In genomic region chr11:71171024-71171423, GRCh38 we compare ENCODE assay signal across 15 cellular contexts.
DNase-seq lines count a peak whose midpoint lies in the region; ATAC-seq and TF ChIP-seq lines count a peak whose summit lies in the region.
"Had no signal": no experiment of that assay in that cellular context is flagged by ENCODE, and none has a peak within 500 bp of the region (broad histone marks: within the 10 kb centered on the region; RNA-seq: fewer than 3 reads in every experiment).

No MANE protein-coding gene starts in this region.

- H3K4me3 Mint-ChIP-seq in natural killer cell treated with Interleukin-12 subunit alpha and Interleukin-12 subunit beta and Interleukin-15 and Interleukin-18, amount 100 ng/mL, for 72 hours: no peak overlapping the region
- H3K4me3 Mint-ChIP-seq in natural killer cell: no peak overlapping the region
- no peak overlapping the region for H3K4me3 Mint-ChIP-seq in CD4-positive, alpha-beta memory T cell
- H3K4me3 Mint-ChIP-seq: CD4-positive, CD25-positive, alpha-beta regulatory T cell; GM23338 had no signal

- H3K4me3 ChIP-seq in CD4-positive, alpha-beta memory T cell (ENCODE audit: low read length in 2 of 2): no peak overlapping the region
- H3K4me3 ChIP-seq: GM23338 had no signal

- ATAC-seq in natural killer cell treated with Interleukin-12 subunit alpha and Interleukin-12 subunit beta and Interleukin-15 and Interleukin-18, amount 100 ng/mL, for 72 hours: peak; percentile 33 to 36
- no peak for ATAC-seq in natural killer cell
- no peak for ATAC-seq in left lobe of liver

- DNase-seq in natural killer cell treated with Interleukin-12 subunit alpha and Interleukin-12 subunit beta and Interleukin-15 and Interleukin-18, amount 100 ng/mL, for 72 hours (ENCODE audit: low spot score): no peak
- DNase-seq in natural killer cell (no peak), left lobe of liver (ENCODE audit: low spot score) (peak; percentile 26), retina (peak; percentile 37), occipital lobe (lab: John Stamatoyannopoulos, UW) (no peak)
- DNase-seq in CD4-positive, alpha-beta memory T cell: no peak
- DNase-seq: BE2C; C1 segment of cervical spinal cord; CD4-positive, CD25-positive, alpha-beta regulatory T cell; DMS153; DMS79; GDM1; HCEC 1CT had no signal

- no peaks in the 10 kb centered on the region for H3K36me3 ChIP-seq in CD4-positive, alpha-beta memory T cell (ENCODE audit: insufficient read depth, low read length)
- H3K36me3 ChIP-seq: BE2C had no signal

- H3K4me1 ChIP-seq in CD4-positive, alpha-beta memory T cell (ENCODE audit: insufficient read depth, low read length): no peaks in the 10 kb centered on the region
- H3K4me1 ChIP-seq: BE2C, Caco-2 had no signal

- POLR2A ChIA-PET in CD4-positive, alpha-beta memory T cell (lab: Charles Lee; ENCODE audit: partially characterized antibody): no interaction called here

- no peak overlapping the region for H3K27ac ChIP-seq in CD4-positive, alpha-beta memory T cell (ENCODE audit: low read depth, low read length)

- CTCF ChIA-PET in CD4-positive, alpha-beta memory T cell (lab: Charles Lee; ENCODE audit: partially characterized antibody): no interaction called here

- intact Hi-C loops in natural killer cell (cut with micrococcal nuclease): no loop called here
- intact Hi-C loops in CD4-positive, alpha-beta memory T cell (cut with micrococcal nuclease): no loop called here

- peaks cover 7% of the 10 kb centered on the region in 2 donors for H3K27me3 Mint-ChIP-seq in natural killer cell treated with Interleukin-12 subunit alpha and Interleukin-12 subunit beta and Interleukin-15 and Interleukin-18, amount 100 ng/mL, for 72 hours
- peaks cover 6 to 12% of the 10 kb centered on the region in 2 donors for H3K27me3 Mint-ChIP-seq in natural killer cell (ENCODE audit: low read depth in 2 of 2)
- H3K27me3 Mint-ChIP-seq in CD4-positive, alpha-beta memory T cell: peaks cover 0 to 10% of the 10 kb centered on the region in 2 donors

- no peaks in the 10 kb centered on the region for H3K9me3 ChIP-seq in CD4-positive, alpha-beta memory T cell (ENCODE audit: control insufficient read depth in 1 of 2, low read length in 2 of 2)
- H3K9me3 ChIP-seq: BE2C had no signal

- H3K9me3 Mint-ChIP-seq in natural killer cell treated with Interleukin-12 subunit alpha and Interleukin-12 subunit beta and Interleukin-15 and Interleukin-18, amount 100 ng/mL, for 72 hours: no peaks in the 10 kb centered on the region
- H3K9me3 Mint-ChIP-seq in natural killer cell: peaks cover 0 to 3% of the 10 kb centered on the region in 2 donors
- peaks cover 0 to 19% (median 2%) of the 10 kb centered on the region in 8 donors for H3K9me3 Mint-ChIP-seq in CD4-positive, alpha-beta memory T cell

- no peak overlapping the region for H3K27ac Mint-ChIP-seq in natural killer cell treated with Interleukin-12 subunit alpha and Interleukin-12 subunit beta and Interleukin-15 and Interleukin-18, amount 100 ng/mL, for 72 hours
- H3K27ac Mint-ChIP-seq in natural killer cell: no peak overlapping the region
- no peak overlapping the region for H3K27ac Mint-ChIP-seq in CD4-positive, alpha-beta memory T cell
- H3K27ac Mint-ChIP-seq: CD4-positive, CD25-positive, alpha-beta regulatory T cell; GM23338 had no signal

- no peaks in the 10 kb centered on the region for H3K27me3 ChIP-seq in CD4-positive, alpha-beta memory T cell (ENCODE audit: insufficient read depth, low read length)

- H3K4me1 Mint-ChIP-seq in natural killer cell treated with Interleukin-12 subunit alpha and Interleukin-12 subunit beta and Interleukin-15 and Interleukin-18, amount 100 ng/mL, for 72 hours (ENCODE audit: low read depth in 2 of 2): no peaks in the 10 kb centered on the region
- no peaks in the 10 kb centered on the region for H3K4me1 Mint-ChIP-seq in natural killer cell
- H3K4me1 Mint-ChIP-seq in CD4-positive, alpha-beta memory T cell: no peaks in the 10 kb centered on the region
- H3K4me1 Mint-ChIP-seq: CD4-positive, CD25-positive, alpha-beta regulatory T cell had no signal

- no peak for TF ChIP-seq CTCF in natural killer cell (IDR thresholded peaks at IDR 0.05)

- peaks cover 5% of the 10 kb centered on the region for H3K36me3 Mint-ChIP-seq in natural killer cell treated with Interleukin-12 subunit alpha and Interleukin-12 subunit beta and Interleukin-15 and Interleukin-18, amount 100 ng/mL, for 72 hours
- H3K36me3 Mint-ChIP-seq in natural killer cell: no peaks in the 10 kb centered on the region
- H3K36me3 Mint-ChIP-seq in CD4-positive, alpha-beta memory T cell: no peaks in the 10 kb centered on the region
- H3K36me3 Mint-ChIP-seq: CD4-positive, CD25-positive, alpha-beta regulatory T cell had no signal

Comparison
In these comparisons a context has a peak if more than half of its experiments do, and no peak if none do; other contexts are left out.
1. ATAC-seq: peak in natural killer cell treated with Interleukin-12 subunit alpha and Interleukin-12 subunit beta and Interleukin-15 and Interleukin-18, amount 100 ng/mL, for 72 hours (2 of 2); none in natural killer cell (0 of 3) and left lobe of liver (single experiment).
2. DNase-seq: peak in left lobe of liver (single experiment) and retina (single experiment); none in natural killer cell treated with Interleukin-12 subunit alpha and Interleukin-12 subunit beta and Interleukin-15 and Interleukin-18, amount 100 ng/mL, for 72 hours (single experiment), natural killer cell (single experiment), CD4-positive, alpha-beta memory T cell (0 of 5) and occipital lobe (single experiment).